Comparison of ENCODE assay signal across 1 cellular context in the genomic region with DNA sequence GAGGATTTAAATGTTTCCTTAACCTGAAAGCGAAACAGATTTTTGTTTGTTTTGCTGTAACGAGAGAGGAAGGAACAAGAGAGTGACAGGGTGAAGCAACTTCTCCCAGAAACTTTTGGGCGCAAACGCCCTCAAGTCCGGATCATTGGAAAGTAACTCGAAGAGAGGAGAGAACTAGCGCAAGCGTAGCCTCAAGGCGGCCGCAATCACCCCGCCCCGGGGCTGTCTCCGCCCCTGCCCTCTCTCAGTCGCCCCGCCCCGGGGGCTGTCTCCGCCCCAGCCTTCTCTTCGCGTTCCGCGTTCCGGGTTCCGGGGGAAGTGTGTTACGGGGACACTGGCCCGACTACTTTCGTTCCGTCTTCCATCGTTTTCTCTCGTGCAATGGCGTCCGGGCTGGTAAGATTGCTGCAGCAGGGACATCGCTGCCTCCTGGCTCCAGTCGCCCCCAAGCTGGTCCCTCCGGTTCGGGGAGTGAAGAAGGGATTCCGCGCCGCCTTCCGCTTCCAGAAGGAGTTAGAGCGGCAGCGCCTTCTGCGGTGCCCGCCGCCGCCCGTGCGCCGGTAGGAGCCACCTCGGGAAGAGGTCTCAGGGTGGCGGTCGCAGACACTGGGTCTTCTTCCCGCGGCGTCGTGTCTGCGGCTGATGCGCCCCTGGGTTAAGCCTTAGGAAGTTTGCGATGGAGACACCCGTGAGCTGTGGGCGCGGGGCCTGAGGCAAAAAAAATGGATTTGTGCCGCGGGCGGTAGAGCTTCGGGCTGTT.
TF ChIP-seq lines count a peak whose summit lies in the region.

A gene (plus strand): TSS at position 372 of the 760 bp plus-strand sequence. CDS start 10 bp downstream, at position 382.

TF ChIP-seq in GM12878, 131 proteins besides CTCF, POLR2A, EP300 and RAD21 (continued from another document and continues in another):
- TF ChIP-seq, protein P1, sequence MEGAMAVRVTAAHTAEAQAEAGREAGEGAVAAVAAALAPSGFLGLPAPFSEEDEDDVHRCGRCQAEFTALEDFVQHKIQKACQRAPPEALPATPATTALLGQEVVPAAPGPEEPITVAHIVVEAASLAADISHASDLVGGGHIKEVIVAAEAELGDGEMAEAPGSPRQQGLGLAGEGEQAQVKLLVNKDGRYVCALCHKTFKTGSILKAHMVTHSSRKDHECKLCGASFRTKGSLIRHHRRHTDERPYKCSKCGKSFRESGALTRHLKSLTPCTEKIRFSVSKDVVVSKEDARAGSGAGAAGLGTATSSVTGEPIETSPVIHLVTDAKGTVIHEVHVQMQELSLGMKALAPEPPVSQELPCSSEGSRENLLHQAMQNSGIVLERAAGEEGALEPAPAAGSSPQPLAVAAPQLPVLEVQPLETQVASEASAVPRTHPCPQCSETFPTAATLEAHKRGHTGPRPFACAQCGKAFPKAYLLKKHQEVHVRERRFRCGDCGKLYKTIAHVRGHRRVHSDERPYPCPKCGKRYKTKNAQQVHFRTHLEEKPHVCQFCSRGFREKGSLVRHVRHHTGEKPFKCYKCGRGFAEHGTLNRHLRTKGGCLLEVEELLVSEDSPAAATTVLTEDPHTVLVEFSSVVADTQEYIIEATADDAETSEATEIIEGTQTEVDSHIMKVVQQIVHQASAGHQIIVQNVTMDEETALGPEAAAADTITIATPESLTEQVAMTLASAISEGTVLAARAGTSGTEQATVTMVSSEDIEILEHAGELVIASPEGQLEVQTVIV (IDR thresholded peaks at IDR 0.05; ENCODE audit: borderline replicate concordance, partially characterized antibody) = peak; percentile 92
- TF ChIP-seq TBL1XR1 (IDR thresholded peaks at IDR 0.05; ENCODE audit: low read depth, low read length) = peak; percentile 87; the same call in 1 of the 2 replicates
- TF ChIP-seq RFX5 (IDR thresholded peaks at IDR 0.05; ENCODE audit: low read depth, low read length) = no peak
- TF ChIP-seq CBX5 (IDR thresholded peaks at IDR 0.05; ENCODE audit: low read depth) = peak; percentile 97; the same call in 1 of the 2 replicates
- TF ChIP-seq, protein P2, sequence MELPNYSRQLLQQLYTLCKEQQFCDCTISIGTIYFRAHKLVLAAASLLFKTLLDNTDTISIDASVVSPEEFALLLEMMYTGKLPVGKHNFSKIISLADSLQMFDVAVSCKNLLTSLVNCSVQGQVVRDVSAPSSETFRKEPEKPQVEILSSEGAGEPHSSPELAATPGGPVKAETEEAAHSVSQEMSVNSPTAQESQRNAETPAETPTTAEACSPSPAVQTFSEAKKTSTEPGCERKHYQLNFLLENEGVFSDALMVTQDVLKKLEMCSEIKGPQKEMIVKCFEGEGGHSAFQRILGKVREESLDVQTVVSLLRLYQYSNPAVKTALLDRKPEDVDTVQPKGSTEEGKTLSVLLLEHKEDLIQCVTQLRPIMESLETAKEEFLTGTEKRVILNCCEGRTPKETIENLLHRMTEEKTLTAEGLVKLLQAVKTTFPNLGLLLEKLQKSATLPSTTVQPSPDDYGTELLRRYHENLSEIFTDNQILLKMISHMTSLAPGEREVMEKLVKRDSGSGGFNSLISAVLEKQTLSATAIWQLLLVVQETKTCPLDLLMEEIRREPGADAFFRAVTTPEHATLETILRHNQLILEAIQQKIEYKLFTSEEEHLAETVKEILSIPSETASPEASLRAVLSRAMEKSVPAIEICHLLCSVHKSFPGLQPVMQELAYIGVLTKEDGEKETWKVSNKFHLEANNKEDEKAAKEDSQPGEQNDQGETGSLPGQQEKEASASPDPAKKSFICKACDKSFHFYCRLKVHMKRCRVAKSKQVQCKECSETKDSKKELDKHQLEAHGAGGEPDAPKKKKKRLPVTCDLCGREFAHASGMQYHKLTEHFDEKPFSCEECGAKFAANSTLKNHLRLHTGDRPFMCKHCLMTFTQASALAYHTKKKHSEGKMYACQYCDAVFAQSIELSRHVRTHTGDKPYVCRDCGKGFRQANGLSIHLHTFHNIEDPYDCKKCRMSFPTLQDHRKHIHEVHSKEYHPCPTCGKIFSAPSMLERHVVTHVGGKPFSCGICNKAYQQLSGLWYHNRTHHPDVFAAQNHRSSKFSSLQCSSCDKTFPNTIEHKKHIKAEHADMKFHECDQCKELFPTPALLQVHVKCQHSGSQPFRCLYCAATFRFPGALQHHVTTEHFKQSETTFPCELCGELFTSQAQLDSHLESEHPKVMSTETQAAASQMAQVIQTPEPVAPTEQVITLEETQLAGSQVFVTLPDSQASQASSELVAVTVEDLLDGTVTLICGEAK (IDR thresholded peaks at IDR 0.05; ENCODE audit: borderline replicate concordance) = peak; percentile 99
- TF ChIP-seq CHD4 (IDR thresholded peaks at IDR 0.05) = no peak
- TF ChIP-seq, protein P3, sequence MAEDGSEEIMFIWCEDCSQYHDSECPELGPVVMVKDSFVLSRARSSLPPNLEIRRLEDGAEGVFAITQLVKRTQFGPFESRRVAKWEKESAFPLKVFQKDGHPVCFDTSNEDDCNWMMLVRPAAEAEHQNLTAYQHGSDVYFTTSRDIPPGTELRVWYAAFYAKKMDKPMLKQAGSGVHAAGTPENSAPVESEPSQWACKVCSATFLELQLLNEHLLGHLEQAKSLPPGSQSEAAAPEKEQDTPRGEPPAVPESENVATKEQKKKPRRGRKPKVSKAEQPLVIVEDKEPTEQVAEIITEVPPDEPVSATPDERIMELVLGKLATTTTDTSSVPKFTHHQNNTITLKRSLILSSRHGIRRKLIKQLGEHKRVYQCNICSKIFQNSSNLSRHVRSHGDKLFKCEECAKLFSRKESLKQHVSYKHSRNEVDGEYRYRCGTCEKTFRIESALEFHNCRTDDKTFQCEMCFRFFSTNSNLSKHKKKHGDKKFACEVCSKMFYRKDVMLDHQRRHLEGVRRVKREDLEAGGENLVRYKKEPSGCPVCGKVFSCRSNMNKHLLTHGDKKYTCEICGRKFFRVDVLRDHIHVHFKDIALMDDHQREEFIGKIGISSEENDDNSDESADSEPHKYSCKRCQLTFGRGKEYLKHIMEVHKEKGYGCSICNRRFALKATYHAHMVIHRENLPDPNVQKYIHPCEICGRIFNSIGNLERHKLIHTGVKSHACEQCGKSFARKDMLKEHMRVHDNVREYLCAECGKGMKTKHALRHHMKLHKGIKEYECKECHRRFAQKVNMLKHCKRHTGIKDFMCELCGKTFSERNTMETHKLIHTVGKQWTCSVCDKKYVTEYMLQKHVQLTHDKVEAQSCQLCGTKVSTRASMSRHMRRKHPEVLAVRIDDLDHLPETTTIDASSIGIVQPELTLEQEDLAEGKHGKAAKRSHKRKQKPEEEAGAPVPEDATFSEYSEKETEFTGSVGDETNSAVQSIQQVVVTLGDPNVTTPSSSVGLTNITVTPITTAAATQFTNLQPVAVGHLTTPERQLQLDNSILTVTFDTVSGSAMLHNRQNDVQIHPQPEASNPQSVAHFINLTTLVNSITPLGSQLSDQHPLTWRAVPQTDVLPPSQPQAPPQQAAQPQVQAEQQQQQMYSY (CRISPR knock-in tag; IDR thresholded peaks at IDR 0.05) = no peak
- TF ChIP-seq, protein P4, sequence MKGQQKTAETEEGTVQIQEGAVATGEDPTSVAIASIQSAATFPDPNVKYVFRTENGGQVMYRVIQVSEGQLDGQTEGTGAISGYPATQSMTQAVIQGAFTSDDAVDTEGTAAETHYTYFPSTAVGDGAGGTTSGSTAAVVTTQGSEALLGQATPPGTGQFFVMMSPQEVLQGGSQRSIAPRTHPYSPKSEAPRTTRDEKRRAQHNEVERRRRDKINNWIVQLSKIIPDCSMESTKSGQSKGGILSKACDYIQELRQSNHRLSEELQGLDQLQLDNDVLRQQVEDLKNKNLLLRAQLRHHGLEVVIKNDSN (IDR thresholded peaks at IDR 0.05; ENCODE audit: borderline replicate concordance, extremely low read length, insufficient read depth, low read depth, low read length) = no peak
- TF ChIP-seq NFXL1 (IDR thresholded peaks at IDR 0.05; ENCODE audit: borderline replicate concordance) = no peak
- TF ChIP-seq CHD1 (IDR thresholded peaks at IDR 0.05; ENCODE audit: low read depth, low read length) = no peak; the same call in 1 of the 2 replicates
- peak; percentile 95 for TF ChIP-seq IKZF1 (conservative IDR thresholded peaks at IDR 0.05)
- TF ChIP-seq RB1 (IDR thresholded peaks at IDR 0.05; ENCODE audit: borderline replicate concordance) = peak; percentile 94
- TF ChIP-seq, protein P5, sequence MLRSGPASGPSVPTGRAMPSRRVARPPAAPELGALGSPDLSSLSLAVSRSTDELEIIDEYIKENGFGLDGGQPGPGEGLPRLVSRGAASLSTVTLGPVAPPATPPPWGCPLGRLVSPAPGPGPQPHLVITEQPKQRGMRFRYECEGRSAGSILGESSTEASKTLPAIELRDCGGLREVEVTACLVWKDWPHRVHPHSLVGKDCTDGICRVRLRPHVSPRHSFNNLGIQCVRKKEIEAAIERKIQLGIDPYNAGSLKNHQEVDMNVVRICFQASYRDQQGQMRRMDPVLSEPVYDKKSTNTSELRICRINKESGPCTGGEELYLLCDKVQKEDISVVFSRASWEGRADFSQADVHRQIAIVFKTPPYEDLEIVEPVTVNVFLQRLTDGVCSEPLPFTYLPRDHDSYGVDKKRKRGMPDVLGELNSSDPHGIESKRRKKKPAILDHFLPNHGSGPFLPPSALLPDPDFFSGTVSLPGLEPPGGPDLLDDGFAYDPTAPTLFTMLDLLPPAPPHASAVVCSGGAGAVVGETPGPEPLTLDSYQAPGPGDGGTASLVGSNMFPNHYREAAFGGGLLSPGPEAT (IDR thresholded peaks at IDR 0.05; ENCODE audit: low read depth) = peak; percentile 99
- no peak for TF ChIP-seq JUND (IDR thresholded peaks at IDR 0.05; ENCODE audit: low read depth, low read length)
- TF ChIP-seq STAT3 (IDR thresholded peaks at IDR 0.05; ENCODE audit: low read depth, low read length) = no peak
- TF ChIP-seq, protein P6, sequence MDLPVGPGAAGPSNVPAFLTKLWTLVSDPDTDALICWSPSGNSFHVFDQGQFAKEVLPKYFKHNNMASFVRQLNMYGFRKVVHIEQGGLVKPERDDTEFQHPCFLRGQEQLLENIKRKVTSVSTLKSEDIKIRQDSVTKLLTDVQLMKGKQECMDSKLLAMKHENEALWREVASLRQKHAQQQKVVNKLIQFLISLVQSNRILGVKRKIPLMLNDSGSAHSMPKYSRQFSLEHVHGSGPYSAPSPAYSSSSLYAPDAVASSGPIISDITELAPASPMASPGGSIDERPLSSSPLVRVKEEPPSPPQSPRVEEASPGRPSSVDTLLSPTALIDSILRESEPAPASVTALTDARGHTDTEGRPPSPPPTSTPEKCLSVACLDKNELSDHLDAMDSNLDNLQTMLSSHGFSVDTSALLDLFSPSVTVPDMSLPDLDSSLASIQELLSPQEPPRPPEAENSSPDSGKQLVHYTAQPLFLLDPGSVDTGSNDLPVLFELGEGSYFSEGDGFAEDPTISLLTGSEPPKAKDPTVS (IDR thresholded peaks at IDR 0.05; ENCODE audit: low read depth, low read length) = peak; percentile 80
- TF ChIP-seq EZH2 (IDR thresholded peaks at IDR 0.05; ENCODE audit: borderline replicate concordance, control insufficient read depth, low read depth, low read length) = no peak
- TF ChIP-seq SMAD1 (IDR thresholded peaks at IDR 0.05; ENCODE audit: low read depth, partially characterized antibody) = no peak
- no peak for TF ChIP-seq BRCA1 (IDR thresholded peaks at IDR 0.05; ENCODE audit: low read depth, low read length)
- no peak for TF ChIP-seq SUPT20H (IDR thresholded peaks at IDR 0.05; ENCODE audit: borderline replicate concordance, control insufficient read depth, low read depth, low read length)
- peak; percentile 83 for TF ChIP-seq SIN3A (IDR thresholded peaks at IDR 0.05; ENCODE audit: low read depth, low read length)
- TF ChIP-seq SUZ12 (IDR thresholded peaks at IDR 0.05; ENCODE audit: unreplicated experiment) = no peak
- peak; percentile 78 for TF ChIP-seq CREB1 (IDR thresholded peaks at IDR 0.05; ENCODE audit: low read depth)
- TF ChIP-seq, protein P7, sequence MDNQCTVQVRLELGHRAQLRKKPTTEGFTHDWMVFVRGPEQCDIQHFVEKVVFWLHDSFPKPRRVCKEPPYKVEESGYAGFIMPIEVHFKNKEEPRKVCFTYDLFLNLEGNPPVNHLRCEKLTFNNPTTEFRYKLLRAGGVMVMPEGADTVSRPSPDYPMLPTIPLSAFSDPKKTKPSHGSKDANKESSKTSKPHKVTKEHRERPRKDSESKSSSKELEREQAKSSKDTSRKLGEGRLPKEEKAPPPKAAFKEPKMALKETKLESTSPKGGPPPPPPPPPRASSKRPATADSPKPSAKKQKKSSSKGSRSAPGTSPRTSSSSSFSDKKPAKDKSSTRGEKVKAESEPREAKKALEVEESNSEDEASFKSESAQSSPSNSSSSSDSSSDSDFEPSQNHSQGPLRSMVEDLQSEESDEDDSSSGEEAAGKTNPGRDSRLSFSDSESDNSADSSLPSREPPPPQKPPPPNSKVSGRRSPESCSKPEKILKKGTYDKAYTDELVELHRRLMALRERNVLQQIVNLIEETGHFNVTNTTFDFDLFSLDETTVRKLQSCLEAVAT (IDR thresholded peaks at IDR 0.05) = peak; percentile 85
- TF ChIP-seq, protein P8, sequence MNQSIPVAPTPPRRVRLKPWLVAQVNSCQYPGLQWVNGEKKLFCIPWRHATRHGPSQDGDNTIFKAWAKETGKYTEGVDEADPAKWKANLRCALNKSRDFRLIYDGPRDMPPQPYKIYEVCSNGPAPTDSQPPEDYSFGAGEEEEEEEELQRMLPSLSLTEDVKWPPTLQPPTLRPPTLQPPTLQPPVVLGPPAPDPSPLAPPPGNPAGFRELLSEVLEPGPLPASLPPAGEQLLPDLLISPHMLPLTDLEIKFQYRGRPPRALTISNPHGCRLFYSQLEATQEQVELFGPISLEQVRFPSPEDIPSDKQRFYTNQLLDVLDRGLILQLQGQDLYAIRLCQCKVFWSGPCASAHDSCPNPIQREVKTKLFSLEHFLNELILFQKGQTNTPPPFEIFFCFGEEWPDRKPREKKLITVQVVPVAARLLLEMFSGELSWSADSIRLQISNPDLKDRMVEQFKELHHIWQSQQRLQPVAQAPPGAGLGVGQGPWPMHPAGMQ (IDR thresholded peaks at IDR 0.05; ENCODE audit: borderline replicate concordance) = 0 out of 2 replicates have a peak, but pooled peaks have one; percentile 7
- TF ChIP-seq, protein P9, sequence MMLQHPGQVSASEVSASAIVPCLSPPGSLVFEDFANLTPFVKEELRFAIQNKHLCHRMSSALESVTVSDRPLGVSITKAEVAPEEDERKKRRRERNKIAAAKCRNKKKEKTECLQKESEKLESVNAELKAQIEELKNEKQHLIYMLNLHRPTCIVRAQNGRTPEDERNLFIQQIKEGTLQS (IDR thresholded peaks at IDR 0.05; ENCODE audit: borderline replicate concordance, extremely low read depth, low read depth, low read length) = no peak
- TF ChIP-seq MEF2B (IDR thresholded peaks at IDR 0.05; ENCODE audit: partially characterized antibody, poor library complexity, severe bottlenecking) = no peak
- no peak for TF ChIP-seq MYB (IDR thresholded peaks at IDR 0.05; ENCODE audit: borderline replicate concordance, low read depth, low read length)
- TF ChIP-seq RAD51 (IDR thresholded peaks at IDR 0.05) = no peak
- TF ChIP-seq NFYA (IDR thresholded peaks at IDR 0.05; ENCODE audit: borderline replicate concordance, low read depth, low read length) = no peak
- TF ChIP-seq EGR1 (IDR thresholded peaks at IDR 0.05; ENCODE audit: borderline replicate concordance in 1 of 2, low read depth in 2 of 2, low read length in 2 of 2) = peak; percentile 46 to 81
- TF ChIP-seq MTA3 (IDR thresholded peaks at IDR 0.05; ENCODE audit: borderline replicate concordance, low read length) = peak; percentile 76; the same call in 1 of the 2 replicates
- TF ChIP-seq ZNF384 (IDR thresholded peaks at IDR 0.05; ENCODE audit: borderline replicate concordance, low read depth, low read length) = no peak
